In genomic region chr6:169158182-169158573, GRCh38 we compare ENCODE assay signal across 15 cellular contexts.
DNase-seq lines count a peak whose midpoint lies in the region; ATAC-seq and TF ChIP-seq lines count a peak whose summit lies in the region.
"Had no signal": no experiment of that assay in that cellular context is flagged by ENCODE, and none has a peak within 500 bp of the region (broad histone marks: within the 10 kb centered on the region; RNA-seq: fewer than 3 reads in every experiment).

No MANE protein-coding gene starts in this region.

- DNase-seq in SK-N-MC (ENCODE audit: low read depth, low spot score) (no peak), fibroblast of peridontal ligament (ENCODE audit: extremely low read depth) (peak; percentile 83), mesenteric fat pad (ENCODE audit: low spot score) (peak; percentile 88), suprapubic skin (ENCODE audit: low spot score in 2 of 2) (no peak), DMS79 treated with DMSO at 0.1 percent for 48 hours (lab: John Stamatoyannopoulos, UW) (no peak)
- DNase-seq: activated CD8-positive, alpha-beta memory T cell treated with anti-CD3 and anti-CD28 coated beads, Interleukin-2, amount 50 U/mL, for 4 hours; Calu3; gastrocnemius medialis; NCI-H1105; stimulated activated CD4-positive, alpha-beta T cell treated with anti-CD3 and anti-CD28 coated beads, Interleukin-2, amount 100 ng/mL, for 24 hours; stimulated activated naive CD8-positive, alpha-beta T cell treated with anti-CD3 and anti-CD28 coated beads, Interleukin-15, amount 100 ng/mL, for 72 hours; T-helper 9 cell had no signal

- no peaks in the 10 kb centered on the region for H3K36me3 ChIP-seq in SK-N-MC (ENCODE audit: insufficient read depth, low read length)
- no peaks in the 10 kb centered on the region for H3K36me3 ChIP-seq in suprapubic skin
- H3K36me3 ChIP-seq: gastrocnemius medialis had no signal

- H3K27me3 ChIP-seq in suprapubic skin: no peaks in the 10 kb centered on the region
- H3K27me3 ChIP-seq: gastrocnemius medialis had no signal

- no peak for ATAC-seq in GM18867 (IDR thresholded peaks at IDR 0.05; ENCODE audit: unreplicated experiment)
- ATAC-seq in GM21381 (IDR thresholded peaks at IDR 0.05; ENCODE audit: unreplicated experiment): no peak
- no peak for ATAC-seq in GM19452 (IDR thresholded peaks at IDR 0.05; ENCODE audit: unreplicated experiment)
- ATAC-seq: gastrocnemius medialis; stimulated activated naive CD8-positive, alpha-beta T cell treated with anti-CD3 and anti-CD28 coated beads, Interleukin-15, amount 100 ng/mL, for 72 hours had no signal

- no peak for TF ChIP-seq POLR2A in suprapubic skin (IDR thresholded peaks at IDR 0.05)

- WGBS in suprapubic skin: 10% methylated on average over 10 of the region's 10 CpGs

- H3K4me3 ChIP-seq in SK-N-MC (no peak overlapping the region), suprapubic skin (no peak overlapping the region)
- H3K4me3 ChIP-seq: gastrocnemius medialis had no signal

- peak overlapping the region; percentile 39 for H3K9ac ChIP-seq in SK-N-MC (ENCODE audit: insufficient read length)

- H3K4me1 ChIP-seq in suprapubic skin: peaks cover 26% of the 10 kb centered on the region

- no peak overlapping the region for H3K27ac ChIP-seq in SK-N-MC
- H3K27ac ChIP-seq in suprapubic skin: peak overlapping the region; percentile 54
- H3K27ac ChIP-seq: gastrocnemius medialis had no signal

- no peak for TF ChIP-seq CTCF in suprapubic skin (IDR thresholded peaks at IDR 0.05)

- TF ChIP-seq EP300 in suprapubic skin (IDR thresholded peaks at IDR 0.05): no peak

- H3K9me3 ChIP-seq in SK-N-MC (ENCODE audit: low read depth, low read length) (no peaks in the 10 kb centered on the region), suprapubic skin (no peaks in the 10 kb centered on the region)
- H3K9me3 ChIP-seq: gastrocnemius medialis had no signal

Comparison
In these comparisons a context has a peak if more than half of its experiments do, and no peak if none do; other contexts are left out.
1. DNase-seq: peak in fibroblast of peridontal ligament (single experiment) and mesenteric fat pad (single experiment); none in SK-N-MC (single experiment), suprapubic skin (0 of 2) and DMS79 treated with DMSO at 0.1 percent for 48 hours (single experiment).